ENCODE assay signal across 28 cellular contexts in the genomic region with DNA sequence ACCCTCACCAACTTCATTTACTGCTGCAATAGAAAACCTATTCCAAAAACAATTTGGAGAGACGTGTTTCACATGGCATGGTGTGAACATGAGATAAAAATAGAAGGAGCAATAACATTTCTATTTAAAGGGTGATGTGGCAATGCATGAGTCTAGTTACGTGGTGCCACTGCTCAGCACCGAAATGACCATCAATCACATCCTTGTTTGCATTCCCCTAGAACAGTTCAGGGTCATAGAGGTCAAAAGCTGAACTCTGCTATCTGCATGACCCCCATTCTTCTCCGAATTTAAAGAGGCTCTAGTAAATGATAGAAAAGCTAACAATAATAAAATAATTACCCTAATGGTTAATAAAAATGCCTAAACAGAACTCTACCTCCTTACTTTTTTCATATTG. TPM values are rescaled to one million over a fixed set of nuclear protein-coding genes. Genes with fewer than 3 reads are reported as not detected.
DNase-seq lines count a peak whose midpoint lies in the region; ATAC-seq and TF ChIP-seq lines count a peak whose summit lies in the region.
"Had no signal": no experiment of that assay in that cellular context is flagged by ENCODE, and none has a peak within 500 bp of the region (broad histone marks: within the 10 kb centered on the region; RNA-seq: fewer than 3 reads in every experiment).

No MANE protein-coding gene starts in this region.

- H3K27me3 ChIP-seq in GM23248 (replicated peaks; ENCODE audit: insufficient read depth) = no peaks in the 10 kb centered on the region
- no peaks in the 10 kb centered on the region for H3K27me3 ChIP-seq in heart left ventricle
- H3K27me3 ChIP-seq: dorsolateral prefrontal cortex, vagina had no signal

- no peaks in the 10 kb centered on the region for H3K9me2 ChIP-seq in GM23248 (ENCODE audit: insufficient read depth)

- no peak overlapping the region for H3K4me3 Mint-ChIP-seq in progenitor cell of endocrine pancreas (ENCODE audit: low read depth)
- H3K4me3 Mint-ChIP-seq: activated CD8-positive, alpha-beta T cell treated with anti-CD3 and anti-CD28 coated beads, Interleukin-2, amount 10 ng/mL, durations not matched to agents 7 days and 5 days; activated naive CD8-positive, alpha-beta T cell treated with anti-CD3 and anti-CD28 coated beads for 36 hours; CD8-positive, alpha-beta T cell; stimulated activated naive CD8-positive, alpha-beta T cell treated with anti-CD3 and anti-CD28 coated beads, Interleukin-15, Interleukin-2, amounts not matched to agents 100 ng/mL and 50 ng/mL, for 24 hours; T-helper 1 cell treated with Interleukin-12 subunit alpha and Interleukin-12 subunit beta and Interleukin-4 antibody, amounts not matched to agents 30 μg/mL and 1 μg/mL, for 36 hours had no signal

- H3K9ac ChIP-seq in GM23248 = no peak overlapping the region

- no peaks in the 10 kb centered on the region for H3K79me2 ChIP-seq in GM23248 (ENCODE audit: insufficient read depth)

- H4K20me1 ChIP-seq in GM23248 (ENCODE audit: insufficient read depth) = no peaks in the 10 kb centered on the region

- DNase-seq in GM23248 = peak; percentile 4
- DNase-seq in NOMO-1 treated with DMSO at 0.1 percent for 48 hours (lab: John Stamatoyannopoulos, UW; ENCODE audit: unreplicated experiment) = peak; percentile 79
- DNase-seq in heart left ventricle = peak in 1 of 5 donors; percentile 33
- DNase-seq in progenitor cell of endocrine pancreas (ENCODE audit: low spot score, unreplicated experiment) = no peak
- DNase-seq in NCI-H1092 (lab: John Stamatoyannopoulos, UW) = no peak
- DNase-seq in GM20000 (ENCODE audit: low spot score) = no peak
- DNase-seq in mesenteric fat pad (ENCODE audit: low spot score) = no peak
- DNase-seq: activated CD4-positive, alpha-beta T cell treated with anti-CD3 and anti-CD28 coated beads for 1 hour; activated CD8-positive, alpha-beta T cell treated with anti-CD3 and anti-CD28 coated beads, Interleukin-2, amount 10 ng/mL, durations not matched to agents 7 days and 5 days; activated effector memory CD4-positive, alpha-beta T cell treated with Interleukin-2 at 50 U/mL for 16 hours; activated naive CD8-positive, alpha-beta T cell treated with anti-CD3 and anti-CD28 coated beads for 36 hours; activated T-cell treated with anti-CD3 and anti-CD28 coated beads for 4 hours; CD8-positive, alpha-beta T cell; cerebellar nuclear complex; dorsolateral prefrontal cortex; EL; Kasumi-1; NCI-H1105; NCI-H187 treated with DMSO at 0.1 percent for 48 hours; NCI-H524; RPMI8226 had no signal

- H3K4me2 ChIP-seq in GM23248 (ENCODE audit: unreplicated experiment) = no peak overlapping the region
- H3K4me2 ChIP-seq: A549 had no signal

- H3K27ac ChIP-seq in GM23248 = no peak overlapping the region
- H3K27ac ChIP-seq in heart left ventricle = peak overlapping the region in 8 of 12 donors; percentile 23 to 61 (median 32)
- H3K27ac ChIP-seq: A549, dorsolateral prefrontal cortex, vagina had no signal

- peak; percentile 79 to 92 (median 90) for ATAC-seq in heart left ventricle
- no peak for ATAC-seq in HG03342 (IDR thresholded peaks at IDR 0.05; ENCODE audit: unreplicated experiment)
- ATAC-seq: A549; activated CD8-positive, alpha-beta T cell treated with anti-CD3 and anti-CD28 coated beads, Interleukin-2, amount 10 ng/mL, durations not matched to agents 7 days and 5 days; CD8-positive, alpha-beta T cell; GM12878 had no signal

- no peaks in the 10 kb centered on the region for H3K27me3 Mint-ChIP-seq in progenitor cell of endocrine pancreas

- H3K4me3 ChIP-seq in GM23248 (no peak overlapping the region), heart left ventricle (no peak overlapping the region)
- H3K4me3 ChIP-seq: A549, dorsolateral prefrontal cortex, GM12878, vagina had no signal

- H3K4me1 ChIP-seq in GM23248 (ENCODE audit: insufficient read depth) (0 out of 2 replicates have a peak, but pooled peaks cover 3% of the 10 kb centered on the region), heart left ventricle (peaks cover 0 to 7% (median 0%) of the 10 kb centered on the region in 12 donors)
- H3K4me1 ChIP-seq: vagina had no signal

- peak overlapping the region; percentile 49 for H3K27ac Mint-ChIP-seq in progenitor cell of endocrine pancreas
- H3K27ac Mint-ChIP-seq: activated CD8-positive, alpha-beta T cell treated with anti-CD3 and anti-CD28 coated beads, Interleukin-2, amount 10 ng/mL, durations not matched to agents 7 days and 5 days; activated naive CD8-positive, alpha-beta T cell treated with anti-CD3 and anti-CD28 coated beads for 36 hours; CD8-positive, alpha-beta T cell; stimulated activated naive CD8-positive, alpha-beta T cell treated with anti-CD3 and anti-CD28 coated beads, Interleukin-15, Interleukin-2, amounts not matched to agents 100 ng/mL and 50 ng/mL, for 24 hours; T-helper 1 cell treated with Interleukin-12 subunit alpha and Interleukin-12 subunit beta and Interleukin-4 antibody, amounts not matched to agents 30 μg/mL and 1 μg/mL, for 36 hours had no signal

- TF ChIP-seq CTCF in heart left ventricle (IDR thresholded peaks at IDR 0.05) (no peak), progenitor cell of endocrine pancreas (IDR thresholded peaks at IDR 0.05; ENCODE audit: unreplicated experiment) (no peak), GM20000 (IDR thresholded peaks at IDR 0.05; ENCODE audit: extremely low read depth, missing control alignments) (no peak)

- no peaks in the 10 kb centered on the region for H3K36me3 ChIP-seq in GM23248 (ENCODE audit: low read depth)
- H3K36me3 ChIP-seq in heart left ventricle = no peaks in the 10 kb centered on the region
- H3K36me3 ChIP-seq: vagina had no signal

- H3K9me3 ChIP-seq in GM23248 (ENCODE audit: low read depth) (no peaks in the 10 kb centered on the region), heart left ventricle (no peaks in the 10 kb centered on the region)
- H3K9me3 ChIP-seq: A549, vagina had no signal

- peaks cover 3% of the 10 kb centered on the region for H3K9me3 Mint-ChIP-seq in progenitor cell of endocrine pancreas (ENCODE audit: low read depth)
- H3K9me3 Mint-ChIP-seq: activated naive CD8-positive, alpha-beta T cell treated with anti-CD3 and anti-CD28 coated beads for 36 hours; CD8-positive, alpha-beta T cell; stimulated activated naive CD8-positive, alpha-beta T cell treated with anti-CD3 and anti-CD28 coated beads, Interleukin-15, Interleukin-2, amounts not matched to agents 100 ng/mL and 50 ng/mL, for 24 hours; T-helper 1 cell treated with Interleukin-12 subunit alpha and Interleukin-12 subunit beta and Interleukin-4 antibody, amounts not matched to agents 30 μg/mL and 1 μg/mL, for 36 hours had no signal

- in situ Hi-C loops in GM23248 (cut with MboI) = no loop called here

- H3F3A ChIP-seq in GM23248 (ENCODE audit: insufficient read depth) = no peaks in the 10 kb centered on the region

- TF ChIP-seq POLR2A in heart left ventricle (IDR thresholded peaks at IDR 0.05) = no peak

- H3K4me1 Mint-ChIP-seq in progenitor cell of endocrine pancreas (ENCODE audit: low read depth) = peaks cover 37% of the 10 kb centered on the region
- H3K4me1 Mint-ChIP-seq: activated naive CD8-positive, alpha-beta T cell treated with anti-CD3 and anti-CD28 coated beads for 36 hours had no signal

- 45 to 48% methylated on average over 4 of the region's 4 CpGs for WGBS in GM23248 (ENCODE audit: low coverage in 1 of 2, low lambda C conversion rate in 2 of 2, missing lambda C conversion rate in 2 of 2), 2 experiments
- 7 to 15% (median 10%) methylated on average over 4 of the region's 4 CpGs for WGBS in heart left ventricle, 4 donors

- intact Hi-C loops in heart left ventricle (cut with DNase I) = no loop called here

- no peaks in the 10 kb centered on the region for H3K36me3 Mint-ChIP-seq in progenitor cell of endocrine pancreas (ENCODE audit: insufficient read depth)
- H3K36me3 Mint-ChIP-seq: activated naive CD8-positive, alpha-beta T cell treated with anti-CD3 and anti-CD28 coated beads for 36 hours; CD8-positive, alpha-beta T cell had no signal

- H2AFZ ChIP-seq in GM23248 = no peak overlapping the region

RNA-seq across cellular contexts. Expression of a gene that starts 29.5 kb away (rescaled TPM):
- 0.43 and 0.76 TPM in 2 replicates for total RNA-seq in GM23248 (2014; rRNA removed; shearing (Covaris generic))
- polyA plus RNA-seq in GM23248 (2016; fragmentation: Nextera tagmentation; extraction: Ambion mirVana) (0.16 and 0.20 TPM in 2 replicates), heart left ventricle (under 1 TPM in 1 of 2 donors, not detected in 1; 0.01 TPM)
- total RNA-seq in heart left ventricle (under 1 TPM in 3 of 9 donors, not detected in 6; 0.04 to 0.07 (median 0.06) TPM), progenitor cell of endocrine pancreas (0.14 and 0.22 TPM in 2 replicates), mesenteric fat pad (not detected)
- total RNA-seq: activated CD8-positive, alpha-beta T cell treated with anti-CD3 and anti-CD28 coated beads, Interleukin-2, amount 10 ng/mL, durations not matched to agents 7 days and 5 days; activated naive CD8-positive, alpha-beta T cell treated with anti-CD3 and anti-CD28 coated beads for 36 hours; CD8-positive, alpha-beta T cell; lung microvascular endothelial cell; vagina had no signal

Comparison
In these comparisons a context has a peak if more than half of its experiments do, and no peak if none do; other contexts are left out.
1. DNase-seq: peak in GM23248 (single experiment) and NOMO-1 treated with DMSO at 0.1 percent for 48 hours (single experiment); none in progenitor cell of endocrine pancreas (single experiment), NCI-H1092 (single experiment), GM20000 (single experiment) and mesenteric fat pad (single experiment).